In genomic region chr16:72222503-72222902, GRCh38 we compare ENCODE assay signal across 2 cellular contexts.
TF ChIP-seq lines count a peak whose summit lies in the region.

No MANE protein-coding gene starts in this region.

TF ChIP-seq in HepG2, 621 proteins besides CTCF, POLR2A, EP300 and RAD21:
- TF ChIP-seq ZNF629 (CRISPR knock-in tag; conservative IDR thresholded peaks at IDR 0.05) (peak; percentile 74), CHD4 (IDR thresholded peaks at IDR 0.05; ENCODE audit: borderline replicate concordance, low read length) (peak; percentile 68; the same call in 1 of the 2 replicates), ZNF18 (CRISPR knock-in tag; IDR thresholded peaks at IDR 0.05; ENCODE audit: insufficient replicate concordance) (no peak)

TF ChIP-seq in K562, 482 proteins besides CTCF, POLR2A, EP300 and RAD21:
- no peak for TF ChIP-seq SMARCE1 (IDR thresholded peaks at IDR 0.05)
- TF ChIP-seq ATF1 (CRISPR knock-in tag; IDR thresholded peaks at IDR 0.05): no peak
- no peak for TF ChIP-seq ATF1 (tag; IDR thresholded peaks at IDR 0.05)
- TF ChIP-seq RBM25 (IDR thresholded peaks at IDR 0.05; ENCODE audit: low read depth, low read length, severe bottlenecking): peak; percentile 36
- no peak for TF ChIP-seq RBM17 (IDR thresholded peaks at IDR 0.05; ENCODE audit: borderline replicate concordance, low read depth, low read length)
- TF ChIP-seq KLF10 (CRISPR knock-in tag; IDR thresholded peaks at IDR 0.05): no peak
- TF ChIP-seq KDM1A (IDR thresholded peaks at IDR 0.05): no peak
- TF ChIP-seq MYNN (IDR thresholded peaks at IDR 0.05): no peak
- TF ChIP-seq MYNN (CRISPR knock-in tag; IDR thresholded peaks at IDR 0.05): no peak
- TF ChIP-seq TAF9B (IDR thresholded peaks at IDR 0.05; ENCODE audit: partially characterized antibody): no peak
